1 cellular context compared by ENCODE assay signal in the genomic region with DNA sequence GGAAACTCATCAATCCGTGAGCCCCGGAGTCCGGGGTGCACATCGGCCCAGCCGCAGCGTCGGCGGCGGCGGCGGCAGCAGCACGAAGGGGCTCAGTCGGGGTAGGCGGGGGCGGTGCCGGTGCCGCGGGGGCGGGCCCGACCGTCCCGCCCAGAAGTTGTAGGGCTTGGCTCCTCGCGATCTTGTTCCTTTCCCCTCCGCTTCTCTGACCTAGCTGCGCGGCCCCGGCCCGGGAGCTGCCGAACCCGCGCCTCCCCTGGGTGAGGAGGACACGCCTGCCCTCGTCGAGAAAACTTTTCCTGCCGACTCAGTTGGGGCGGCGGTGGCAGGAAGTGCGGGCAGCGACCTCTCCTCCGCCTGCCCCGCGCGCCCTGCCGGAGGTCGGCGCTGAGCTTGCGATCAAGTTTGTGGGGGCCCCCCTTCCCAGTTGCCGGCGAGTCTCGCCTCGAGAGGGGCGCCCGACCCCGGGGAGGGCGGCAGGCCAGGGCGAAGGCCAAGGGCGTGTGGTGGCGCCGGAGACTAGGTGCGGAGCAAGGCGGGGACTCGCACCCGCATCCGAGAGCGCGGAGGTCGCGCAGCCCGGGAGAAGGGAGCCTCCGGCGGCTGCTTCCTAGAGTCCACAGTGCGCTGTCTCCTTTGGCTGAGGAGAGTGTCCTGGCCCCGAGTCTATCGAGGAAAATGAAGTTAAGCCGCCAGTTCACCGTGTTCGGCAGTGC.
TF ChIP-seq lines count a peak whose summit lies in the region.

Gene MAN2A1, plus strand, starts transcription at position 188 of the 716 bp plus-strand sequence. Its CDS starts 491 bp downstream, at position 679.

TF ChIP-seq in HepG2, 621 proteins besides CTCF, POLR2A, EP300 and RAD21 (continued from another document and continues in another):
- TF ChIP-seq BCLAF1 (IDR thresholded peaks at IDR 0.05) = no peak
- TF ChIP-seq ZFP37 (CRISPR knock-in tag; IDR thresholded peaks at IDR 0.05; ENCODE audit: borderline replicate concordance) = no peak
- no peak for TF ChIP-seq ZKSCAN1 (IDR thresholded peaks at IDR 0.05; ENCODE audit: low read length)
- TF ChIP-seq ZNF75D (CRISPR knock-in tag; IDR thresholded peaks at IDR 0.05; ENCODE audit: borderline replicate concordance) = no peak
- TF ChIP-seq ZNF678 (CRISPR knock-in tag; IDR thresholded peaks at IDR 0.05) = 0 out of 2 replicates have a peak, but pooled peaks have one; percentile 13
- TF ChIP-seq TOE1 (CRISPR knock-in tag; IDR thresholded peaks at IDR 0.05) = no peak
- TF ChIP-seq, protein P1, sequence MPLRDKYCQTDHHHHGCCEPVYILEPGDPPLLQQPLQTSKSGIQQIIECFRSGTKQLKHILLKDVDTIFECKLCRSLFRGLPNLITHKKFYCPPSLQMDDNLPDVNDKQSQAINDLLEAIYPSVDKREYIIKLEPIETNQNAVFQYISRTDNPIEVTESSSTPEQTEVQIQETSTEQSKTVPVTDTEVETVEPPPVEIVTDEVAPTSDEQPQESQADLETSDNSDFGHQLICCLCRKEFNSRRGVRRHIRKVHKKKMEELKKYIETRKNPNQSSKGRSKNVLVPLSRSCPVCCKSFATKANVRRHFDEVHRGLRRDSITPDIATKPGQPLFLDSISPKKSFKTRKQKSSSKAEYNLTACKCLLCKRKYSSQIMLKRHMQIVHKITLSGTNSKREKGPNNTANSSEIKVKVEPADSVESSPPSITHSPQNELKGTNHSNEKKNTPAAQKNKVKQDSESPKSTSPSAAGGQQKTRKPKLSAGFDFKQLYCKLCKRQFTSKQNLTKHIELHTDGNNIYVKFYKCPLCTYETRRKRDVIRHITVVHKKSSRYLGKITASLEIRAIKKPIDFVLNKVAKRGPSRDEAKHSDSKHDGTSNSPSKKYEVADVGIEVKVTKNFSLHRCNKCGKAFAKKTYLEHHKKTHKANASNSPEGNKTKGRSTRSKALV (CRISPR knock-in tag; IDR thresholded peaks at IDR 0.05) = peak; percentile 32; the same call in 1 of the 2 replicates
- no peak for TF ChIP-seq DPF2 (CRISPR knock-in tag; IDR thresholded peaks at IDR 0.05; ENCODE audit: borderline replicate concordance, low read depth)
- TF ChIP-seq KDM4B (CRISPR knock-in tag; IDR thresholded peaks at IDR 0.05) = 0 out of 2 replicates have a peak, but pooled peaks have one; percentile 18
- 0 out of 2 replicates have a peak, but pooled peaks have one; percentile 13 for TF ChIP-seq TARDBP (CRISPR knock-in tag; IDR thresholded peaks at IDR 0.05)
- 0 out of 2 replicates have a peak, but pooled peaks have one; percentile 14 for TF ChIP-seq ZNF329 (CRISPR knock-in tag; IDR thresholded peaks at IDR 0.05; ENCODE audit: low read depth)
- no peak for TF ChIP-seq EHMT2 (IDR thresholded peaks at IDR 0.05; ENCODE audit: borderline replicate concordance, low read depth, low read length)
- TF ChIP-seq ZNF598 (CRISPR knock-in tag; IDR thresholded peaks at IDR 0.05; ENCODE audit: borderline replicate concordance) = no peak
- peak; percentile 30; the same call in 1 of the 2 replicates for TF ChIP-seq FOXO1 (CRISPR knock-in tag; IDR thresholded peaks at IDR 0.05)
- TF ChIP-seq ZNF121 (CRISPR knock-in tag; IDR thresholded peaks at IDR 0.05) = peak; percentile 75
- TF ChIP-seq STAG1 (CRISPR knock-in tag; IDR thresholded peaks at IDR 0.05) = no peak; the same call in 1 of the 2 replicates
- 0 out of 2 replicates have a peak, but pooled peaks have one; percentile 14 for TF ChIP-seq IRF2 (CRISPR knock-in tag; IDR thresholded peaks at IDR 0.05)
- TF ChIP-seq ONECUT2 (CRISPR knock-in tag; IDR thresholded peaks at IDR 0.05) = no peak
- no peak for TF ChIP-seq ZFP1 (CRISPR knock-in tag; IDR thresholded peaks at IDR 0.05)
- TF ChIP-seq ZBTB38 (CRISPR knock-in tag; IDR thresholded peaks at IDR 0.05) = no peak
- TF ChIP-seq PLRG1 (conservative IDR thresholded peaks at IDR 0.05) = no peak
- TF ChIP-seq ZNF674 (CRISPR knock-in tag; IDR thresholded peaks at IDR 0.05; ENCODE audit: low read depth) = no peak
- no peak for TF ChIP-seq FOXO4 (CRISPR knock-in tag; conservative IDR thresholded peaks at IDR 0.05)
- TF ChIP-seq DNMT3B (CRISPR knock-in tag; conservative IDR thresholded peaks at IDR 0.05) = no peak
- TF ChIP-seq IRX3 (CRISPR knock-in tag; IDR thresholded peaks at IDR 0.05; ENCODE audit: borderline replicate concordance, low read depth) = no peak
- no peak for TF ChIP-seq ZFP62 (CRISPR knock-in tag; IDR thresholded peaks at IDR 0.05)
- no peak for TF ChIP-seq SUZ12 (IDR thresholded peaks at IDR 0.05; ENCODE audit: low read depth, low read length)
- TF ChIP-seq ZNF180 (CRISPR knock-in tag; IDR thresholded peaks at IDR 0.05; ENCODE audit: borderline replicate concordance, low read depth) = no peak
- peak; percentile 36; the same call in 1 of the 2 replicates for TF ChIP-seq PITX1 (CRISPR knock-in tag; IDR thresholded peaks at IDR 0.05)
- no peak for TF ChIP-seq SETDB1 (CRISPR knock-in tag; IDR thresholded peaks at IDR 0.05; ENCODE audit: borderline replicate concordance)
- TF ChIP-seq ZNF30 (CRISPR knock-in tag; IDR thresholded peaks at IDR 0.05) = no peak
- TF ChIP-seq, protein P2, sequence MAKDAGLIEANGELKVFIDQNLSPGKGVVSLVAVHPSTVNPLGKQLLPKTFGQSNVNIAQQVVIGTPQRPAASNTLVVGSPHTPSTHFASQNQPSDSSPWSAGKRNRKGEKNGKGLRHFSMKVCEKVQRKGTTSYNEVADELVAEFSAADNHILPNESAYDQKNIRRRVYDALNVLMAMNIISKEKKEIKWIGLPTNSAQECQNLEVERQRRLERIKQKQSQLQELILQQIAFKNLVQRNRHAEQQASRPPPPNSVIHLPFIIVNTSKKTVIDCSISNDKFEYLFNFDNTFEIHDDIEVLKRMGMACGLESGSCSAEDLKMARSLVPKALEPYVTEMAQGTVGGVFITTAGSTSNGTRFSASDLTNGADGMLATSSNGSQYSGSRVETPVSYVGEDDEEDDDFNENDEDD (CRISPR knock-in tag; IDR thresholded peaks at IDR 0.05; ENCODE audit: borderline replicate concordance) = no peak
- TF ChIP-seq ZNF136 (CRISPR knock-in tag; IDR thresholded peaks at IDR 0.05; ENCODE audit: low read depth) = peak; percentile 69; the same call in 1 of the 2 replicates
- TF ChIP-seq SMAD9 (CRISPR knock-in tag; IDR thresholded peaks at IDR 0.05) = no peak
- TF ChIP-seq NKX3-1 (CRISPR knock-in tag; IDR thresholded peaks at IDR 0.05) = no peak
- no peak for TF ChIP-seq ZNF251 (CRISPR knock-in tag; IDR thresholded peaks at IDR 0.05)
- TF ChIP-seq, protein P3, sequence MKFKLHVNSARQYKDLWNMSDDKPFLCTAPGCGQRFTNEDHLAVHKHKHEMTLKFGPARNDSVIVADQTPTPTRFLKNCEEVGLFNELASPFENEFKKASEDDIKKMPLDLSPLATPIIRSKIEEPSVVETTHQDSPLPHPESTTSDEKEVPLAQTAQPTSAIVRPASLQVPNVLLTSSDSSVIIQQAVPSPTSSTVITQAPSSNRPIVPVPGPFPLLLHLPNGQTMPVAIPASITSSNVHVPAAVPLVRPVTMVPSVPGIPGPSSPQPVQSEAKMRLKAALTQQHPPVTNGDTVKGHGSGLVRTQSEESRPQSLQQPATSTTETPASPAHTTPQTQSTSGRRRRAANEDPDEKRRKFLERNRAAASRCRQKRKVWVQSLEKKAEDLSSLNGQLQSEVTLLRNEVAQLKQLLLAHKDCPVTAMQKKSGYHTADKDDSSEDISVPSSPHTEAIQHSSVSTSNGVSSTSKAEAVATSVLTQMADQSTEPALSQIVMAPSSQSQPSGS (CRISPR knock-in tag; IDR thresholded peaks at IDR 0.05) = 0 out of 2 replicates have a peak, but pooled peaks have one; percentile 14
- TF ChIP-seq, protein P4, sequence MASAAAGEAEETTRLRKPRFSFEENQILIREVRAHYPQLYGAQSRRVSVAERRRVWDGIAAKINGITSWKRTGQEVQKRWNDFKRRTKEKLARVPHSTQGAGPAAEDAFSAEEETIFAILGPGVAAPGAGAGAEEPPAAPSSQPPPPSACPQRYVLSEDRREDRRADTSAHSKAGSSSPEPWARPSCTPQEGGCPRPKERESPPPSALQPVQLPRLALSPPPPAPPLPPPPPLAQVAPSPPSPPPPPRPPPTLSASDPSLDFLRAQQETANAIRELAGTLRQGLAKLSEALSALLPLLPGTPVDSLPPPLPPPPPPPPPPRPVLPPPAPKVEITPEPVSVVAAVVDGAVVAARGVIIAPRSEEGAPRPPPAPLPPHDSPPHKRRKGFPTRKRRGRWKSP (CRISPR knock-in tag; IDR thresholded peaks at IDR 0.05) = no peak
- TF ChIP-seq, protein P5, sequence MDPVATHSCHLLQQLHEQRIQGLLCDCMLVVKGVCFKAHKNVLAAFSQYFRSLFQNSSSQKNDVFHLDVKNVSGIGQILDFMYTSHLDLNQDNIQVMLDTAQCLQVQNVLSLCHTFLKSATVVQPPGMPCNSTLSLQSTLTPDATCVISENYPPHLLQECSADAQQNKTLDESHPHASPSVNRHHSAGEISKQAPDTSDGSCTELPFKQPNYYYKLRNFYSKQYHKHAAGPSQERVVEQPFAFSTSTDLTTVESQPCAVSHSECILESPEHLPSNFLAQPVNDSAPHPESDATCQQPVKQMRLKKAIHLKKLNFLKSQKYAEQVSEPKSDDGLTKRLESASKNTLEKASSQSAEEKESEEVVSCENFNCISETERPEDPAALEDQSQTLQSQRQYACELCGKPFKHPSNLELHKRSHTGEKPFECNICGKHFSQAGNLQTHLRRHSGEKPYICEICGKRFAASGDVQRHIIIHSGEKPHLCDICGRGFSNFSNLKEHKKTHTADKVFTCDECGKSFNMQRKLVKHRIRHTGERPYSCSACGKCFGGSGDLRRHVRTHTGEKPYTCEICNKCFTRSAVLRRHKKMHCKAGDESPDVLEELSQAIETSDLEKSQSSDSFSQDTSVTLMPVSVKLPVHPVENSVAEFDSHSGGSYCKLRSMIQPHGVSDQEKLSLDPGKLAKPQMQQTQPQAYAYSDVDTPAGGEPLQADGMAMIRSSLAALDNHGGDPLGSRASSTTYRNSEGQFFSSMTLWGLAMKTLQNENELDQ (CRISPR knock-in tag; IDR thresholded peaks at IDR 0.05; ENCODE audit: borderline replicate concordance) = no peak
- TF ChIP-seq, protein P6, sequence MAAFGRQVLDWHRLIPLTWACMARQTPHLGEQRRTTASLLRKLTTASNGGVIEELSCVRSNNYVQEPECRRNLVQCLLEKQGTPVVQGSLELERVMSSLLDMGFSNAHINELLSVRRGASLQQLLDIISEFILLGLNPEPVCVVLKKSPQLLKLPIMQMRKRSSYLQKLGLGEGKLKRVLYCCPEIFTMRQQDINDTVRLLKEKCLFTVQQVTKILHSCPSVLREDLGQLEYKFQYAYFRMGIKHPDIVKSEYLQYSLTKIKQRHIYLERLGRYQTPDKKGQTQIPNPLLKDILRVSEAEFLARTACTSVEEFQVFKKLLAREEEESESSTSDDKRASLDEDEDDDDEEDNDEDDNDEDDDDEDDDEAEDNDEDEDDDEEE (CRISPR knock-in tag; IDR thresholded peaks at IDR 0.05) = 0 out of 2 replicates have a peak, but pooled peaks have one; percentile 60
- TF ChIP-seq SNAI1 (CRISPR knock-in tag; IDR thresholded peaks at IDR 0.05; ENCODE audit: borderline replicate concordance) = no peak
- no peak for TF ChIP-seq ZNF17 (CRISPR knock-in tag; IDR thresholded peaks at IDR 0.05)
- no peak for TF ChIP-seq ZNF451 (CRISPR knock-in tag; IDR thresholded peaks at IDR 0.05)
- TF ChIP-seq, protein P7, sequence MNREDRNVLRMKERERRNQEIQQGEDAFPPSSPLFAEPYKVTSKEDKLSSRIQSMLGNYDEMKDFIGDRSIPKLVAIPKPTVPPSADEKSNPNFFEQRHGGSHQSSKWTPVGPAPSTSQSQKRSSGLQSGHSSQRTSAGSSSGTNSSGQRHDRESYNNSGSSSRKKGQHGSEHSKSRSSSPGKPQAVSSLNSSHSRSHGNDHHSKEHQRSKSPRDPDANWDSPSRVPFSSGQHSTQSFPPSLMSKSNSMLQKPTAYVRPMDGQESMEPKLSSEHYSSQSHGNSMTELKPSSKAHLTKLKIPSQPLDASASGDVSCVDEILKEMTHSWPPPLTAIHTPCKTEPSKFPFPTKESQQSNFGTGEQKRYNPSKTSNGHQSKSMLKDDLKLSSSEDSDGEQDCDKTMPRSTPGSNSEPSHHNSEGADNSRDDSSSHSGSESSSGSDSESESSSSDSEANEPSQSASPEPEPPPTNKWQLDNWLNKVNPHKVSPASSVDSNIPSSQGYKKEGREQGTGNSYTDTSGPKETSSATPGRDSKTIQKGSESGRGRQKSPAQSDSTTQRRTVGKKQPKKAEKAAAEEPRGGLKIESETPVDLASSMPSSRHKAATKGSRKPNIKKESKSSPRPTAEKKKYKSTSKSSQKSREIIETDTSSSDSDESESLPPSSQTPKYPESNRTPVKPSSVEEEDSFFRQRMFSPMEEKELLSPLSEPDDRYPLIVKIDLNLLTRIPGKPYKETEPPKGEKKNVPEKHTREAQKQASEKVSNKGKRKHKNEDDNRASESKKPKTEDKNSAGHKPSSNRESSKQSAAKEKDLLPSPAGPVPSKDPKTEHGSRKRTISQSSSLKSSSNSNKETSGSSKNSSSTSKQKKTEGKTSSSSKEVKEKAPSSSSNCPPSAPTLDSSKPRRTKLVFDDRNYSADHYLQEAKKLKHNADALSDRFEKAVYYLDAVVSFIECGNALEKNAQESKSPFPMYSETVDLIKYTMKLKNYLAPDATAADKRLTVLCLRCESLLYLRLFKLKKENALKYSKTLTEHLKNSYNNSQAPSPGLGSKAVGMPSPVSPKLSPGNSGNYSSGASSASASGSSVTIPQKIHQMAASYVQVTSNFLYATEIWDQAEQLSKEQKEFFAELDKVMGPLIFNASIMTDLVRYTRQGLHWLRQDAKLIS (CRISPR knock-in tag; IDR thresholded peaks at IDR 0.05) = no peak
- no peak for TF ChIP-seq MTA3 (CRISPR knock-in tag; IDR thresholded peaks at IDR 0.05)
- TF ChIP-seq KDM5B (CRISPR knock-in tag; IDR thresholded peaks at IDR 0.05; ENCODE audit: borderline replicate concordance) = no peak
